8 cellular contexts compared by ENCODE assay signal in genomic region chr11:60970369-60970774, GRCh38. TPM values are rescaled to one million over a fixed set of nuclear protein-coding genes. Genes with fewer than 3 reads are reported as not detected.
A peak's percentile ranks its signal among the peaks of the same experiment; 100 is the strongest.
DNase-seq lines count a peak whose midpoint lies in the region; ATAC-seq, FAIRE-seq and TF ChIP-seq lines count a peak whose summit lies in the region.

No MANE protein-coding gene starts in this region.

- DNase-seq in CD14-positive monocyte (ENCODE audit: low spot score) (peak; percentile 73), H7 (peak; percentile 86), Peyer's patch (peak; percentile 78 to 89 (median 84)), glomerular visceral epithelial cell (ENCODE audit: extremely low spot score) (peak; percentile 44), sigmoid colon (no peak), HTR-8/SVneo (ENCODE audit: insufficient read length, low spot score) (no peak)

- H3K9me3 Mint-ChIP-seq in CD14-positive monocyte = peaks cover 0 to 16% (median 10%) of the 10 kb centered on the region in 7 donors
- no peaks in the 10 kb centered on the region for H3K9me3 Mint-ChIP-seq in activated T-helper 17 cell treated with anti-CD3 and anti-CD28 coated beads, Interleukin-2, amount 50 U/mL, for 72 hours

- H3K4me1 Mint-ChIP-seq in CD14-positive monocyte = peaks cover 29% of the 10 kb centered on the region
- H3K4me1 Mint-ChIP-seq in activated T-helper 17 cell treated with anti-CD3 and anti-CD28 coated beads, Interleukin-2, amount 50 U/mL, for 72 hours = peaks cover 6% of the 10 kb centered on the region

- TF ChIP-seq POLR2A in Peyer's patch (IDR thresholded peaks at IDR 0.05) (no peak), sigmoid colon (IDR thresholded peaks at IDR 0.05) (no peak)

- H3K27ac ChIP-seq in Peyer's patch = peak overlapping the region in 1 of 4 donors; percentile 69
- no peak overlapping the region for H3K27ac ChIP-seq in sigmoid colon

- no peak for FAIRE-seq in HTR-8/SVneo (lab: Jason Lieb, UNC)

- H3K36me3 ChIP-seq in H7 (replicated peaks; ENCODE audit: control insufficient read depth, insufficient read depth, low read length) (no peaks in the 10 kb centered on the region), Peyer's patch (no peaks in the 10 kb centered on the region), sigmoid colon (no peaks in the 10 kb centered on the region)

- H3K36me3 Mint-ChIP-seq in CD14-positive monocyte = no peaks in the 10 kb centered on the region
- peaks cover 42% of the 10 kb centered on the region for H3K36me3 Mint-ChIP-seq in activated T-helper 17 cell treated with anti-CD3 and anti-CD28 coated beads, Interleukin-2, amount 50 U/mL, for 72 hours (ENCODE audit: low read depth)

- TF ChIP-seq CTCF in CD14-positive monocyte (IDR thresholded peaks at IDR 0.05) (peak; percentile 96), Peyer's patch (IDR thresholded peaks at IDR 0.05) (peak; percentile 86 to 89 (median 88)), sigmoid colon (IDR thresholded peaks at IDR 0.05) (peak; percentile 43 to 92 (median 72))

- H3K27me3 ChIP-seq in H7 (ENCODE audit: control insufficient read depth, insufficient read depth, low read length) (no peaks in the 10 kb centered on the region), Peyer's patch (no peaks in the 10 kb centered on the region), sigmoid colon (no peaks in the 10 kb centered on the region)

- H3K4me3 ChIP-seq in H7 (ENCODE audit: insufficient read depth, low read depth, low read length) = no peak overlapping the region
- no peak overlapping the region for H3K4me3 ChIP-seq in Peyer's patch
- H3K4me3 ChIP-seq in sigmoid colon = no peak overlapping the region

- H3K27ac Mint-ChIP-seq in CD14-positive monocyte = peak overlapping the region in 1 of 7 donors; percentile 32
- peak overlapping the region; percentile 99 for H3K27ac Mint-ChIP-seq in activated T-helper 17 cell treated with anti-CD3 and anti-CD28 coated beads, Interleukin-2, amount 50 U/mL, for 72 hours

- peak; percentile 52 for ATAC-seq in activated T-helper 17 cell treated with anti-CD3 and anti-CD28 coated beads, Interleukin-2, amount 50 U/mL, for 72 hours (replicated peaks)
- no peak for ATAC-seq in HG02623 (IDR thresholded peaks at IDR 0.05; ENCODE audit: unreplicated experiment)

- 13 to 15% methylated on average over 9 of the region's 9 CpGs for WGBS in sigmoid colon, 2 donors

- H3K4me3 Mint-ChIP-seq in CD14-positive monocyte = no peak overlapping the region
- H3K4me3 Mint-ChIP-seq in activated T-helper 17 cell treated with anti-CD3 and anti-CD28 coated beads, Interleukin-2, amount 50 U/mL, for 72 hours = peak overlapping the region; percentile 93

- peaks cover 27 to 47% (median 31%) of the 10 kb centered on the region in 3 donors for H3K27me3 Mint-ChIP-seq in CD14-positive monocyte (ENCODE audit: low read depth in 3 of 3)
- no peaks in the 10 kb centered on the region for H3K27me3 Mint-ChIP-seq in activated T-helper 17 cell treated with anti-CD3 and anti-CD28 coated beads, Interleukin-2, amount 50 U/mL, for 72 hours

- peaks cover 0 to 9% (median 4%) of the 10 kb centered on the region in 4 donors for H3K4me1 ChIP-seq in Peyer's patch
- no peaks in the 10 kb centered on the region for H3K4me1 ChIP-seq in sigmoid colon

- intact Hi-C loops in CD14-positive monocyte (cut with micrococcal nuclease) = loop anchor here in 1 of 2 donors (1.0 kb wide), 1 partner anchor 159 kb away; no protein-coding TSS in a partner anchor
- intact Hi-C loops in sigmoid colon (cut with DNase I) = loop anchor here (1.0 kb wide), 1 partner anchor 159 kb away; no protein-coding TSS in a partner anchor

- no peak for TF ChIP-seq EP300 in sigmoid colon (IDR thresholded peaks at IDR 0.05)

- H3K9me3 ChIP-seq in Peyer's patch (no peaks in the 10 kb centered on the region), sigmoid colon (no peaks in the 10 kb centered on the region)

RNA-seq across cellular contexts. Expression of gene CD6, which starts 1.1 kb away (rescaled TPM):
- under 1 TPM; 0.39 TPM for polyA plus RNA-seq in CD14-positive monocyte
- not detected in 2 replicates for total RNA-seq in H7 (2014; rRNA removed; shearing (Covaris generic))
- total RNA-seq in Peyer's patch = 10 to 100 TPM in 1 of 4 donors, 1 to 10 TPM in 3; 3.3 to 15.7 (median 4.7) TPM
- total RNA-seq in activated T-helper 17 cell treated with anti-CD3 and anti-CD28 coated beads, Interleukin-2, amount 50 U/mL, for 72 hours = 100 to 1,000 TPM; 254 to 438 TPM
- 1 to 10 TPM in 2 of 4 donors, under 1 TPM in 1, not detected in 1; 0.81 to 1.9 (median 1.2) TPM for total RNA-seq in sigmoid colon
- 10 to 100 TPM in 1 of 3 donors, under 1 TPM in 2; under 0.01 to 14.1 (median 0.23) TPM for polyA plus RNA-seq in sigmoid colon

RNA-seq across cellular contexts. Expression of gene SLC15A3, which starts 18.4 kb away (rescaled TPM):
- polyA plus RNA-seq in CD14-positive monocyte (10 to 100 TPM; 27.1 to 35.0 TPM), sigmoid colon (10 to 100 TPM; 13.8 to 32.0 (median 21.3) TPM)
- 2.7 and 6.1 TPM in 2 replicates for total RNA-seq in H7 (2014; rRNA removed; shearing (Covaris generic))
- total RNA-seq in Peyer's patch (10 to 100 TPM in 1 of 4 donors, 1 to 10 TPM in 3; 3.7 to 61.9 (median 8.8) TPM), sigmoid colon (10 to 100 TPM; 12.8 to 43.9 (median 28.6) TPM)
- total RNA-seq in activated T-helper 17 cell treated with anti-CD3 and anti-CD28 coated beads, Interleukin-2, amount 50 U/mL, for 72 hours = 1 to 10 TPM; 1.0 to 1.3 TPM

RNA-seq across cellular contexts. Expression of gene TMEM132A, which starts 46.1 kb away (rescaled TPM):
- polyA plus RNA-seq in CD14-positive monocyte (under 1 TPM; 0.21 to 0.31 TPM), sigmoid colon (1 to 10 TPM in 2 of 3 donors, under 1 TPM in 1; 0.60 to 8.5 (median 2.3) TPM)
- 66.0 and 73.9 TPM in 2 replicates for total RNA-seq in H7 (2014; rRNA removed; shearing (Covaris generic))
- total RNA-seq in Peyer's patch (10 to 100 TPM in 1 of 4 donors, 1 to 10 TPM in 3; 1.6 to 28.9 (median 4.0) TPM), sigmoid colon (10 to 100 TPM in 1 of 4 donors, 1 to 10 TPM in 2, under 1 TPM in 1; 0.49 to 17.4 (median 2.9) TPM)
- under 1 TPM in 1 of 2 donors, not detected in 1; 0.29 TPM for total RNA-seq in activated T-helper 17 cell treated with anti-CD3 and anti-CD28 coated beads, Interleukin-2, amount 50 U/mL, for 72 hours

RNA-seq across cellular contexts. Expression of gene TMEM109, which starts 56.4 kb away (rescaled TPM):
- polyA plus RNA-seq in CD14-positive monocyte = 100 to 1,000 TPM; 110 to 112 TPM
- 30.6 and 35.1 TPM in 2 replicates for total RNA-seq in H7 (2014; rRNA removed; shearing (Covaris generic))
- 10 to 100 TPM; 26.3 to 40.5 (median 36.6) TPM for total RNA-seq in Peyer's patch
- 10 to 100 TPM; 42.8 to 99.7 TPM for total RNA-seq in activated T-helper 17 cell treated with anti-CD3 and anti-CD28 coated beads, Interleukin-2, amount 50 U/mL, for 72 hours
- total RNA-seq in sigmoid colon = 100 to 1,000 TPM in 2 of 4 donors, 10 to 100 TPM in 2; 86.2 to 115 (median 98.4) TPM
- polyA plus RNA-seq in sigmoid colon = 10 to 100 TPM; 16.2 to 57.7 (median 17.3) TPM

Comparison
In these comparisons a context has a peak if more than half of its experiments do, and no peak if none do; other contexts are left out.
1. DNase-seq: peak in CD14-positive monocyte (single experiment), H7 (single experiment), Peyer's patch (3 of 3) and glomerular visceral epithelial cell (single experiment); none in sigmoid colon (single experiment) and HTR-8/SVneo (single experiment).
2. RNA of gene CD6, which starts 1.1 kb away (total RNA-seq): 254 to 438 TPM in activated T-helper 17 cell treated with anti-CD3 and anti-CD28 coated beads, Interleukin-2, amount 50 U/mL, for 72 hours; 3.3 to 15.7 TPM in Peyer's patch, 0.81 to 1.9 TPM in sigmoid colon and not detected in H7; every median in the first group is over 10 times any median in the second.
3. Peak in every context shown above with its lines, with median percentiles within 50 percentile points of each other: CTCF ChIP-seq.